17 cellular contexts compared by ENCODE assay signal in genomic region chr2:238636269-238637073, GRCh38.
DNase-seq lines count a peak whose midpoint lies in the region; ATAC-seq, FAIRE-seq and TF ChIP-seq lines count a peak whose summit lies in the region.
"Had no signal": no experiment of that assay in that cellular context is flagged by ENCODE, and none has a peak within 500 bp of the region (broad histone marks: within the 10 kb centered on the region; RNA-seq: fewer than 3 reads in every experiment).

No MANE protein-coding gene starts in this region.

- peaks cover 9% of the 10 kb centered on the region for H3K4me1 ChIP-seq in GM23248 (ENCODE audit: insufficient read depth)
- no peaks in the 10 kb centered on the region for H3K4me1 ChIP-seq in pancreas
- H3K4me1 ChIP-seq: suprapubic skin had no signal

- WGBS in GM23248 (ENCODE audit: low coverage in 1 of 2, low lambda C conversion rate in 2 of 2, missing lambda C conversion rate in 2 of 2), 2 experiments: 69% methylated on average over 23 of the region's 23 CpGs
- WGBS in lower leg skin, 2 donors: 77 to 81% methylated on average over 23 of the region's 23 CpGs
- 69 to 77% methylated on average over 23 of the region's 23 CpGs for WGBS in pancreas, 2 donors

- no peak for TF ChIP-seq CTCF in lower leg skin (IDR thresholded peaks at IDR 0.05)
- TF ChIP-seq CTCF in pancreas (IDR thresholded peaks at IDR 0.05): no peak

- intact Hi-C loops in lower leg skin (cut with DNase I; ENCODE audit: low total_unique reads) (no loop called here), pancreas (cut with DNase I) (no loop called here)

- no peak overlapping the region for H3K4me3 ChIP-seq in GM23248
- no peak overlapping the region for H3K4me3 ChIP-seq in lower leg skin (ENCODE audit: low read depth, poor library complexity, severe bottlenecking)
- H3K4me3 ChIP-seq in pancreas: no peak overlapping the region
- H3K4me3 ChIP-seq: GM23338, MG63, suprapubic skin had no signal

- H3K27me3 ChIP-seq in GM23248 (replicated peaks; ENCODE audit: insufficient read depth): no peaks in the 10 kb centered on the region
- H3K27me3 ChIP-seq in pancreas: no peaks in the 10 kb centered on the region
- H3K27me3 ChIP-seq: MG63 had no signal

- no peaks in the 10 kb centered on the region for H3K79me2 ChIP-seq in GM23248 (ENCODE audit: insufficient read depth)

- no peak overlapping the region for H2AFZ ChIP-seq in GM23248
- H2AFZ ChIP-seq: GM23338 had no signal

- DNase-seq in 8988T (peak; percentile 42), GM23248 (peak; percentile 58), amniotic epithelial cell (ENCODE audit: low read depth) (peak; percentile 70), lower leg skin (ENCODE audit: low spot score in 2 of 2) (peak; percentile 9 to 71), pancreas (no peak), glomerular visceral epithelial cell (ENCODE audit: extremely low spot score) (no peak), NCI-H128 (lab: John Stamatoyannopoulos, UW; ENCODE audit: unreplicated experiment) (no peak)
- DNase-seq in activated effector memory CD4-positive, alpha-beta T cell treated with Interleukin-2 at 50 U/mL for 16 hours: no peak
- DNase-seq: ACHN; activated T-cell treated with anti-CD3 and anti-CD28 coated beads, Interleukin-2, amount 50 U/mL, for 24 hours; amygdala; DMS79 treated with DMSO at 0.1 percent for 48 hours; kidney glomerular epithelial cell; MG63; small intestine had no signal

- H3K4me2 ChIP-seq in GM23248 (ENCODE audit: unreplicated experiment): peak overlapping the region; percentile 51
- H3K4me2 ChIP-seq: GM23338 had no signal

- H3K9me3 ChIP-seq in GM23248 (ENCODE audit: low read depth) (no peaks in the 10 kb centered on the region), pancreas (no peaks in the 10 kb centered on the region)
- H3K9me3 ChIP-seq: MG63, suprapubic skin had no signal

- ATAC-seq in pancreas: no peak
- ATAC-seq: GM23338 had no signal

- no peak for FAIRE-seq in pancreas (lab: Jason Lieb, UNC)
- FAIRE-seq: small intestine had no signal

- no peak for TF ChIP-seq POLR2A in lower leg skin (IDR thresholded peaks at IDR 0.05)

- no peaks in the 10 kb centered on the region for H3K9me2 ChIP-seq in GM23248 (ENCODE audit: insufficient read depth)

- in situ Hi-C loops in GM23248 (cut with MboI): no loop called here

- H3K36me3 ChIP-seq in GM23248 (ENCODE audit: low read depth): no peaks in the 10 kb centered on the region
- H3K36me3 ChIP-seq in pancreas: no peaks in the 10 kb centered on the region
- H3K36me3 ChIP-seq: MG63, suprapubic skin had no signal

- H3F3A ChIP-seq in GM23248 (ENCODE audit: insufficient read depth): peaks cover 7% of the 10 kb centered on the region

- H4K20me1 ChIP-seq in GM23248 (ENCODE audit: insufficient read depth): no peaks in the 10 kb centered on the region

- H3K27ac ChIP-seq in GM23248 (no peak overlapping the region), pancreas (no peak overlapping the region)
- H3K27ac ChIP-seq: suprapubic skin had no signal

- H3K9ac ChIP-seq in GM23248: no peak overlapping the region

Comparison
In these comparisons a context has a peak if more than half of its experiments do, and no peak if none do; other contexts are left out.
1. DNase-seq: peak in 8988T (single experiment), GM23248 (single experiment), amniotic epithelial cell (single experiment) and lower leg skin (2 of 2); none in activated effector memory CD4-positive, alpha-beta T cell treated with Interleukin-2 at 50 U/mL for 16 hours (single experiment), pancreas (0 of 6), glomerular visceral epithelial cell (single experiment) and NCI-H128 (single experiment).